Comparison of ENCODE assay signal across 1 cellular context in genomic region chr19:37467608-37468090, GRCh38.
TF ChIP-seq lines count a peak whose summit lies in the region.

No MANE protein-coding gene starts in this region.

TF ChIP-seq in H1, 55 proteins besides CTCF, POLR2A, EP300 and RAD21:
- TF ChIP-seq CREB1 (IDR thresholded peaks at IDR 0.05): no peak
- no peak for TF ChIP-seq EGR1 (IDR thresholded peaks at IDR 0.05; ENCODE audit: borderline replicate concordance, low read depth, low read length)
- no peak for TF ChIP-seq BACH1 (IDR thresholded peaks at IDR 0.05; ENCODE audit: low read length)
- no peak for TF ChIP-seq SIX5 (IDR thresholded peaks at IDR 0.05; ENCODE audit: low read depth, low read length)
- no peak for TF ChIP-seq KDM5A (IDR thresholded peaks at IDR 0.05; ENCODE audit: low read length)
- no peak for TF ChIP-seq TBP (IDR thresholded peaks at IDR 0.05; ENCODE audit: low read depth, low read length)
- no peak for TF ChIP-seq POU5F1 (IDR thresholded peaks at IDR 0.05; ENCODE audit: low read depth, low read length)
- TF ChIP-seq NANOG (IDR thresholded peaks at IDR 0.05; ENCODE audit: insufficient read depth, low read depth, low read length, poor library complexity, severe bottlenecking): no peak
- TF ChIP-seq MAX (IDR thresholded peaks at IDR 0.05): no peak
- TF ChIP-seq, protein P1, sequence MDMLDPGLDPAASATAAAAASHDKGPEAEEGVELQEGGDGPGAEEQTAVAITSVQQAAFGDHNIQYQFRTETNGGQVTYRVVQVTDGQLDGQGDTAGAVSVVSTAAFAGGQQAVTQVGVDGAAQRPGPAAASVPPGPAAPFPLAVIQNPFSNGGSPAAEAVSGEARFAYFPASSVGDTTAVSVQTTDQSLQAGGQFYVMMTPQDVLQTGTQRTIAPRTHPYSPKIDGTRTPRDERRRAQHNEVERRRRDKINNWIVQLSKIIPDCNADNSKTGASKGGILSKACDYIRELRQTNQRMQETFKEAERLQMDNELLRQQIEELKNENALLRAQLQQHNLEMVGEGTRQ (IDR thresholded peaks at IDR 0.05; ENCODE audit: low read length): no peak
- TF ChIP-seq ZNF274 (IDR thresholded peaks at IDR 0.05; ENCODE audit: borderline replicate concordance, extremely low read depth, low read length): no peak
- TF ChIP-seq, protein P2, sequence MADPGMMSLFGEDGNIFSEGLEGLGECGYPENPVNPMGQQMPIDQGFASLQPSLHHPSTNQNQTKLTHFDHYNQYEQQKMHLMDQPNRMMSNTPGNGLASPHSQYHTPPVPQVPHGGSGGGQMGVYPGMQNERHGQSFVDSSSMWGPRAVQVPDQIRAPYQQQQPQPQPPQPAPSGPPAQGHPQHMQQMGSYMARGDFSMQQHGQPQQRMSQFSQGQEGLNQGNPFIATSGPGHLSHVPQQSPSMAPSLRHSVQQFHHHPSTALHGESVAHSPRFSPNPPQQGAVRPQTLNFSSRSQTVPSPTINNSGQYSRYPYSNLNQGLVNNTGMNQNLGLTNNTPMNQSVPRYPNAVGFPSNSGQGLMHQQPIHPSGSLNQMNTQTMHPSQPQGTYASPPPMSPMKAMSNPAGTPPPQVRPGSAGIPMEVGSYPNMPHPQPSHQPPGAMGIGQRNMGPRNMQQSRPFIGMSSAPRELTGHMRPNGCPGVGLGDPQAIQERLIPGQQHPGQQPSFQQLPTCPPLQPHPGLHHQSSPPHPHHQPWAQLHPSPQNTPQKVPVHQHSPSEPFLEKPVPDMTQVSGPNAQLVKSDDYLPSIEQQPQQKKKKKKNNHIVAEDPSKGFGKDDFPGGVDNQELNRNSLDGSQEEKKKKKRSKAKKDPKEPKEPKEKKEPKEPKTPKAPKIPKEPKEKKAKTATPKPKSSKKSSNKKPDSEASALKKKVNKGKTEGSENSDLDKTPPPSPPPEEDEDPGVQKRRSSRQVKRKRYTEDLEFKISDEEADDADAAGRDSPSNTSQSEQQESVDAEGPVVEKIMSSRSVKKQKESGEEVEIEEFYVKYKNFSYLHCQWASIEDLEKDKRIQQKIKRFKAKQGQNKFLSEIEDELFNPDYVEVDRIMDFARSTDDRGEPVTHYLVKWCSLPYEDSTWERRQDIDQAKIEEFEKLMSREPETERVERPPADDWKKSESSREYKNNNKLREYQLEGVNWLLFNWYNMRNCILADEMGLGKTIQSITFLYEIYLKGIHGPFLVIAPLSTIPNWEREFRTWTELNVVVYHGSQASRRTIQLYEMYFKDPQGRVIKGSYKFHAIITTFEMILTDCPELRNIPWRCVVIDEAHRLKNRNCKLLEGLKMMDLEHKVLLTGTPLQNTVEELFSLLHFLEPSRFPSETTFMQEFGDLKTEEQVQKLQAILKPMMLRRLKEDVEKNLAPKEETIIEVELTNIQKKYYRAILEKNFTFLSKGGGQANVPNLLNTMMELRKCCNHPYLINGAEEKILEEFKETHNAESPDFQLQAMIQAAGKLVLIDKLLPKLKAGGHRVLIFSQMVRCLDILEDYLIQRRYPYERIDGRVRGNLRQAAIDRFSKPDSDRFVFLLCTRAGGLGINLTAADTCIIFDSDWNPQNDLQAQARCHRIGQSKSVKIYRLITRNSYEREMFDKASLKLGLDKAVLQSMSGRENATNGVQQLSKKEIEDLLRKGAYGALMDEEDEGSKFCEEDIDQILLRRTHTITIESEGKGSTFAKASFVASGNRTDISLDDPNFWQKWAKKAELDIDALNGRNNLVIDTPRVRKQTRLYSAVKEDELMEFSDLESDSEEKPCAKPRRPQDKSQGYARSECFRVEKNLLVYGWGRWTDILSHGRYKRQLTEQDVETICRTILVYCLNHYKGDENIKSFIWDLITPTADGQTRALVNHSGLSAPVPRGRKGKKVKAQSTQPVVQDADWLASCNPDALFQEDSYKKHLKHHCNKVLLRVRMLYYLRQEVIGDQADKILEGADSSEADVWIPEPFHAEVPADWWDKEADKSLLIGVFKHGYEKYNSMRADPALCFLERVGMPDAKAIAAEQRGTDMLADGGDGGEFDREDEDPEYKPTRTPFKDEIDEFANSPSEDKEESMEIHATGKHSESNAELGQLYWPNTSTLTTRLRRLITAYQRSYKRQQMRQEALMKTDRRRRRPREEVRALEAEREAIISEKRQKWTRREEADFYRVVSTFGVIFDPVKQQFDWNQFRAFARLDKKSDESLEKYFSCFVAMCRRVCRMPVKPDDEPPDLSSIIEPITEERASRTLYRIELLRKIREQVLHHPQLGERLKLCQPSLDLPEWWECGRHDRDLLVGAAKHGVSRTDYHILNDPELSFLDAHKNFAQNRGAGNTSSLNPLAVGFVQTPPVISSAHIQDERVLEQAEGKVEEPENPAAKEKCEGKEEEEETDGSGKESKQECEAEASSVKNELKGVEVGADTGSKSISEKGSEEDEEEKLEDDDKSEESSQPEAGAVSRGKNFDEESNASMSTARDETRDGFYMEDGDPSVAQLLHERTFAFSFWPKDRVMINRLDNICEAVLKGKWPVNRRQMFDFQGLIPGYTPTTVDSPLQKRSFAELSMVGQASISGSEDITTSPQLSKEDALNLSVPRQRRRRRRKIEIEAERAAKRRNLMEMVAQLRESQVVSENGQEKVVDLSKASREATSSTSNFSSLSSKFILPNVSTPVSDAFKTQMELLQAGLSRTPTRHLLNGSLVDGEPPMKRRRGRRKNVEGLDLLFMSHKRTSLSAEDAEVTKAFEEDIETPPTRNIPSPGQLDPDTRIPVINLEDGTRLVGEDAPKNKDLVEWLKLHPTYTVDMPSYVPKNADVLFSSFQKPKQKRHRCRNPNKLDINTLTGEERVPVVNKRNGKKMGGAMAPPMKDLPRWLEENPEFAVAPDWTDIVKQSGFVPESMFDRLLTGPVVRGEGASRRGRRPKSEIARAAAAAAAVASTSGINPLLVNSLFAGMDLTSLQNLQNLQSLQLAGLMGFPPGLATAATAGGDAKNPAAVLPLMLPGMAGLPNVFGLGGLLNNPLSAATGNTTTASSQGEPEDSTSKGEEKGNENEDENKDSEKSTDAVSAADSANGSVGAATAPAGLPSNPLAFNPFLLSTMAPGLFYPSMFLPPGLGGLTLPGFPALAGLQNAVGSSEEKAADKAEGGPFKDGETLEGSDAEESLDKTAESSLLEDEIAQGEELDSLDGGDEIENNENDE (IDR thresholded peaks at IDR 0.05; ENCODE audit: insufficient replicate concordance, low read length): no peak
- TF ChIP-seq BRCA1 (IDR thresholded peaks at IDR 0.05; ENCODE audit: low read depth, low read length): no peak
- no peak for TF ChIP-seq TCF12 (IDR thresholded peaks at IDR 0.05; ENCODE audit: low read depth, low read length)
- no peak for TF ChIP-seq E2F6 (IDR thresholded peaks at IDR 0.05)
- TF ChIP-seq TAF1 (IDR thresholded peaks at IDR 0.05; ENCODE audit: low read depth, low read length): no peak
- no peak for TF ChIP-seq GTF2F1 (IDR thresholded peaks at IDR 0.05; ENCODE audit: borderline replicate concordance, low read depth, low read length)
- no peak for TF ChIP-seq CTBP2 (IDR thresholded peaks at IDR 0.05; ENCODE audit: borderline replicate concordance, insufficient read depth, insufficient read length, low read length)
